20 cellular contexts compared by ENCODE assay signal in the genomic region with DNA sequence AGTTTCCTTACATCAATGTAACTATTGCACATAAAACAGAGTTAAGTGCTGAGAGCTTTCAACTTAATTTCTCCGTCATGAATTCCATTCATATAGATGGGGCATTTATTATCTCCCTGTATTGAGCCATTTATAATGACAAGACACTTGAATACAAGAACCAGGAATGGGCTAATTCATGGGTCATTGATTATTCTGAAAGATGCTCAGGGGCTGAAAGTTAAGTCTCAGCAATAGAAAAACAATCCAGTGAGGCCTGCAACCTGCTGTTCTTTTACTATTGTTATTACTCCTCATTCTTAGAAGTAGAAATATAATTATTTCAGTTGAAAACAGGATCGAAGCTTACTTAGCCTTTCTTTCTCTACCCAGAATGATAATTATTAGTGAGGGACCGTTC.
DNase-seq lines count a peak whose midpoint lies in the region; ATAC-seq and TF ChIP-seq lines count a peak whose summit lies in the region.
"Had no signal": no experiment of that assay in that cellular context is flagged by ENCODE, and none has a peak within 500 bp of the region (broad histone marks: within the 10 kb centered on the region; RNA-seq: fewer than 3 reads in every experiment).

No MANE protein-coding gene starts in this region.

- ATAC-seq in GM23338 = no peak
- ATAC-seq in GM19324 (IDR thresholded peaks at IDR 0.05; ENCODE audit: low FRiP score, unreplicated experiment) = no peak
- ATAC-seq: A549; CD8-positive, alpha-beta T cell had no signal

- H3K9me3 ChIP-seq in neuronal stem cell (replicated peaks in 1 of 2; ENCODE audit: control insufficient read depth in 2 of 2, insufficient read depth in 1 of 2, low read depth in 1 of 2, low read length in 2 of 2) (peaks cover 0 to 5% of the 10 kb centered on the region in 2 donors), smooth muscle cell (replicated peaks; ENCODE audit: low read depth) (no peaks in the 10 kb centered on the region)
- H3K9me3 ChIP-seq: A549, Caco-2 had no signal

- no CpG with 5 or more reads among the region's 3 CpGs for WGBS in neuronal stem cell (ENCODE audit: extremely low coverage in 2 of 2, insufficient read length in 2 of 2, insufficient replicate concordance in 1 of 2), 2 donors
- 87% methylated on average over 3 of the region's 3 CpGs for WGBS in smooth muscle cell (ENCODE audit: low lambda C conversion rate)

- H2AFZ ChIP-seq in GM23338 (no peak overlapping the region), neuronal stem cell (ENCODE audit: low read length) (no peak overlapping the region), smooth muscle cell (ENCODE audit: low read depth) (no peak overlapping the region)

- no peak overlapping the region for H2BK120ac ChIP-seq in neuronal stem cell (ENCODE audit: low read depth, low read length)

- no peak overlapping the region for H3K27ac ChIP-seq in GM23338 (ENCODE audit: low read depth)
- no peak overlapping the region for H3K27ac ChIP-seq in neuronal stem cell (replicated peaks; ENCODE audit: low read length)
- no peak overlapping the region for H3K27ac ChIP-seq in smooth muscle cell (ENCODE audit: low read depth)
- H3K27ac ChIP-seq: 22Rv1; A549; BLaER1 treated with 17β-estradiol and CSF1 and Interleukin-3, amounts not matched to agents 10 nM and 100 nM; C4-2B had no signal

- H3K79me1 ChIP-seq in neuronal stem cell (ENCODE audit: low read depth, low read length) = no peaks in the 10 kb centered on the region

- TF ChIP-seq CTCF in GM23338 (conservative IDR thresholded peaks at IDR 0.05; ENCODE audit: low read depth in 2 of 2) = no peak
- TF ChIP-seq CTCF in neural crest cell (conservative IDR thresholded peaks at IDR 0.05) = no peak
- no peak for TF ChIP-seq CTCF in smooth muscle cell (IDR thresholded peaks at IDR 0.05; ENCODE audit: borderline replicate concordance, insufficient read depth, poor library complexity, severe bottlenecking)

- H3K4me1 ChIP-seq in GM23338 (ENCODE audit: insufficient read depth) = peaks cover 14% of the 10 kb centered on the region
- peaks cover 0 to 4% of the 10 kb centered on the region in 2 donors for H3K4me1 ChIP-seq in neuronal stem cell (ENCODE audit: control insufficient read depth in 2 of 2, insufficient read depth in 1 of 2, low read depth in 1 of 2, low read length in 2 of 2)
- peaks cover 24% of the 10 kb centered on the region for H3K4me1 ChIP-seq in smooth muscle cell (ENCODE audit: low read depth)
- H3K4me1 ChIP-seq: A549; BLaER1 treated with 17β-estradiol and CSF1 and Interleukin-3, amounts not matched to agents 10 nM and 100 nM; Caco-2 had no signal

- H3K14ac ChIP-seq in neuronal stem cell (ENCODE audit: low read length) = no peak overlapping the region

- H3K4me1 Mint-ChIP-seq in GM23338 (peaks cover 14% of the 10 kb centered on the region; the same call in 2 of the 3 replicates), neural crest cell (peaks cover 32% of the 10 kb centered on the region)
- H3K4me1 Mint-ChIP-seq: B cell had no signal

- no peak overlapping the region for H2BK5ac ChIP-seq in neuronal stem cell (ENCODE audit: low read length)

- no peak overlapping the region for H3K4me3 Mint-ChIP-seq in GM23338
- peak overlapping the region; percentile 45 for H3K4me3 Mint-ChIP-seq in neural crest cell
- H3K4me3 Mint-ChIP-seq: B cell; CD4-positive, alpha-beta T cell; CD8-positive, alpha-beta T cell had no signal

- no peak overlapping the region for H4K91ac ChIP-seq in neuronal stem cell (ENCODE audit: low read depth, low read length, poor library complexity)

- peaks cover 12% of the 10 kb centered on the region; the same call in 2 of the 3 replicates for H3K9me3 Mint-ChIP-seq in GM23338
- peaks cover 5% of the 10 kb centered on the region for H3K9me3 Mint-ChIP-seq in neural crest cell

- H3K27me3 Mint-ChIP-seq in GM23338 (ENCODE audit: insufficient read depth, low read depth, poor library complexity) (no peaks in the 10 kb centered on the region), neural crest cell (ENCODE audit: low read depth) (no peaks in the 10 kb centered on the region)
- H3K27me3 Mint-ChIP-seq: B cell; CD4-positive, alpha-beta T cell had no signal

- H3K27ac Mint-ChIP-seq in GM23338 (peak overlapping the region; percentile 20; the same call in 1 of the 2 replicates), neural crest cell (ENCODE audit: unreplicated experiment) (no peak overlapping the region)
- H3K27ac Mint-ChIP-seq: B cell; CD4-positive, alpha-beta T cell; CD8-positive, alpha-beta T cell had no signal

- H3K4me2 ChIP-seq in GM23338 = peak overlapping the region; percentile 50
- H3K4me2 ChIP-seq in neuronal stem cell (ENCODE audit: insufficient read depth, low read length, poor library complexity, severe bottlenecking) = no peak overlapping the region
- H3K4me2 ChIP-seq in smooth muscle cell = no peak overlapping the region
- H3K4me2 ChIP-seq: A549; BLaER1 treated with 17β-estradiol and CSF1 and Interleukin-3, amounts not matched to agents 10 nM and 100 nM had no signal

- no peak overlapping the region for H3K18ac ChIP-seq in neuronal stem cell (ENCODE audit: low read length)

- peak; percentile 4 for DNase-seq in NCI-H146 (lab: John Stamatoyannopoulos, UW)
- DNase-seq in NCI-H146 treated with DMSO at 0.1 percent for 48 hours (lab: John Stamatoyannopoulos, UW; ENCODE audit: unreplicated experiment) = no peak
- DNase-seq in GM23338 (ENCODE audit: low spot score) = no peak
- no peak for DNase-seq in neural crest cell (ENCODE audit: low read depth, low spot score)
- DNase-seq in neuronal stem cell (ENCODE audit: low spot score) = peak; percentile 63
- no peak for DNase-seq in NCI-H128 (lab: John Stamatoyannopoulos, UW; ENCODE audit: unreplicated experiment)
- DNase-seq in smooth muscle cell (lab: John Stamatoyannopoulos, UW; ENCODE audit: unreplicated experiment) = no peak
- DNase-seq: AML-193; Caco-2; Calu3; CD4-positive, alpha-beta T cell; CD8-positive, alpha-beta T cell; DMS79 treated with DMSO at 0.1 percent for 48 hours; GF-D8 had no signal

- H3K9ac ChIP-seq in neuronal stem cell (ENCODE audit: low read depth, low read length, poor library complexity) (no peak overlapping the region), smooth muscle cell (ENCODE audit: low read depth) (no peak overlapping the region)
- H3K9ac ChIP-seq: BLaER1 treated with 17β-estradiol and CSF1 and Interleukin-3, amounts not matched to agents 10 nM and 100 nM had no signal

- H3K36me3 ChIP-seq in GM23338 (ENCODE audit: insufficient read depth) (no peaks in the 10 kb centered on the region), neuronal stem cell (replicated peaks in 1 of 2; ENCODE audit: control insufficient read depth in 2 of 2, insufficient read depth in 2 of 2, low read length in 2 of 2) (no peaks in the 10 kb centered on the region), smooth muscle cell (ENCODE audit: low read depth) (no peaks in the 10 kb centered on the region)
- H3K36me3 ChIP-seq: BLaER1 treated with 17β-estradiol and CSF1 and Interleukin-3, amounts not matched to agents 10 nM and 100 nM had no signal

- H4K20me1 ChIP-seq in GM23338 (replicated peaks; ENCODE audit: insufficient read depth) = no peaks in the 10 kb centered on the region
- H4K20me1 ChIP-seq in smooth muscle cell (ENCODE audit: low read depth) = no peaks in the 10 kb centered on the region
- H4K20me1 ChIP-seq: BLaER1 treated with 17β-estradiol and CSF1 and Interleukin-3, amounts not matched to agents 10 nM and 100 nM had no signal

- no peaks in the 10 kb centered on the region for H3K27me3 ChIP-seq in GM23338 (ENCODE audit: insufficient read depth)
- no peaks in the 10 kb centered on the region for H3K27me3 ChIP-seq in neuronal stem cell (ENCODE audit: control insufficient read depth in 3 of 3, insufficient read depth in 3 of 3, low read depth in 1 of 3, low read length in 3 of 3)
- H3K27me3 ChIP-seq in smooth muscle cell (ENCODE audit: low read depth) = no peaks in the 10 kb centered on the region
- H3K27me3 ChIP-seq: BLaER1 treated with 17β-estradiol and CSF1 and Interleukin-3, amounts not matched to agents 10 nM and 100 nM had no signal

- H2BK12ac ChIP-seq in neuronal stem cell (ENCODE audit: low read length) = no peak overlapping the region

- no peak overlapping the region for H3K4ac ChIP-seq in neuronal stem cell (ENCODE audit: low read length)

- H2BK15ac ChIP-seq in neuronal stem cell (ENCODE audit: low read length) = no peak overlapping the region

- H4K8ac ChIP-seq in neuronal stem cell (ENCODE audit: low read depth, low read length) = no peak overlapping the region

- no peak overlapping the region for H3K23ac ChIP-seq in neuronal stem cell (ENCODE audit: low read depth, low read length, poor library complexity)

- H3K36me3 Mint-ChIP-seq in GM23338 (ENCODE audit: low read depth) (peaks cover 12% of the 10 kb centered on the region), neural crest cell (ENCODE audit: low read depth) (peaks cover 3% of the 10 kb centered on the region)
- H3K36me3 Mint-ChIP-seq: CD8-positive, alpha-beta T cell had no signal

- H2AK5ac ChIP-seq in neuronal stem cell (ENCODE audit: low read depth, low read length) = no peak overlapping the region

- no peak overlapping the region for H3K4me3 ChIP-seq in GM23338
- H3K4me3 ChIP-seq in neuronal stem cell (ENCODE audit: low read length in 2 of 2) = no peak overlapping the region
- H3K4me3 ChIP-seq in smooth muscle cell = no peak overlapping the region
- H3K4me3 ChIP-seq: A549; BLaER1 treated with 17β-estradiol and CSF1 and Interleukin-3, amounts not matched to agents 10 nM and 100 nM had no signal

- no peaks in the 10 kb centered on the region for H3F3A ChIP-seq in GM23338 (replicated peaks; ENCODE audit: low read depth)
- H3F3A ChIP-seq in smooth muscle cell (ENCODE audit: low read depth) = no peaks in the 10 kb centered on the region

- H3K79me2 ChIP-seq in GM23338 (replicated peaks; ENCODE audit: insufficient read depth) (no peaks in the 10 kb centered on the region), smooth muscle cell (ENCODE audit: low read depth) (no peaks in the 10 kb centered on the region)

- peaks cover 5% of the 10 kb centered on the region; the same call in 1 of the 2 replicates for H3K9me2 ChIP-seq in GM23338 (ENCODE audit: insufficient read depth)

TF ChIP-seq in GM23338, 12 proteins besides CTCF, POLR2A, EP300 and RAD21:
- TF ChIP-seq NANOG (IDR thresholded peaks at IDR 0.05; ENCODE audit: borderline replicate concordance) (0 out of 2 replicates have a peak, but pooled peaks have one; percentile 12), STAT1 (IDR thresholded peaks at IDR 0.05; ENCODE audit: unreplicated experiment) (no peak)

Comparison
In these comparisons a context has a peak if more than half of its experiments do, and no peak if none do; other contexts are left out.
1. DNase-seq: peak in NCI-H146 (single experiment) and neuronal stem cell (single experiment); none in NCI-H146 treated with DMSO at 0.1 percent for 48 hours (single experiment), GM23338 (single experiment), neural crest cell (single experiment), NCI-H128 (single experiment) and smooth muscle cell (single experiment).